ENCODE assay signal across 3 cellular contexts in the genomic region with DNA sequence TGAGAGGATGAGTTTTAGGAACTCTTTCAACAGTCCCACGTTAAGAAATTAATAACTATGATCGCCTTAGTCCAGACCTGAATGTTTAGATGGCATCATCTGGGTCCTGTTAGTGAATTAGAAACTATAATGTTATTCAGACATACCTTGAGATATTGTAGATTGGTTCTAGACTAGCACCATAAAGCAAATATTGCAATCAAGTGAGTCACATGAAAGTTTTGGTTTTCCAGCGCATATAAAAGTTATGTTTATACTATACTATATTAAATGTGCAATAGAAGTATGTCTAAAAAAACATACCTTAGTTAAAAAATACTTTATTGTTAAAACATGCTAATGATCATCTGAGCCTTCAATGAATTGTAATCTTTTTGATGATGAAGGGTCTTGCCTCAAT.
"Had no signal": no experiment of that assay in that cellular context is flagged by ENCODE, and none has a peak within 500 bp of the region (broad histone marks: within the 10 kb centered on the region; RNA-seq: fewer than 3 reads in every experiment).

No MANE protein-coding gene starts in this region.

- H3K4me3 ChIP-seq: GM12878 had no signal

- ATAC-seq: GM12878 had no signal

- DNase-seq: GDM1, GF-D8 had no signal
